1 cellular context compared by ENCODE assay signal in genomic region chr5:141960018-141960417, GRCh38.
TF ChIP-seq lines count a peak whose summit lies in the region.

No MANE protein-coding gene starts in this region.

TF ChIP-seq in K562, 482 proteins besides CTCF, POLR2A, EP300 and RAD21:
- TF ChIP-seq, protein P1, sequence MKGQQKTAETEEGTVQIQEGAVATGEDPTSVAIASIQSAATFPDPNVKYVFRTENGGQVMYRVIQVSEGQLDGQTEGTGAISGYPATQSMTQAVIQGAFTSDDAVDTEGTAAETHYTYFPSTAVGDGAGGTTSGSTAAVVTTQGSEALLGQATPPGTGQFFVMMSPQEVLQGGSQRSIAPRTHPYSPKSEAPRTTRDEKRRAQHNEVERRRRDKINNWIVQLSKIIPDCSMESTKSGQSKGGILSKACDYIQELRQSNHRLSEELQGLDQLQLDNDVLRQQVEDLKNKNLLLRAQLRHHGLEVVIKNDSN (CRISPR knock-in tag; IDR thresholded peaks at IDR 0.05) = peak; percentile 70
- TF ChIP-seq TCF7L2 (IDR thresholded peaks at IDR 0.05; ENCODE audit: low read depth, low read length) (no peak), HDAC1 (IDR thresholded peaks at IDR 0.05) (no peak), PYGO2 (tag; IDR thresholded peaks at IDR 0.05) (no peak), ILK (tag; IDR thresholded peaks at IDR 0.05; ENCODE audit: borderline replicate concordance, low read depth) (no peak), ZEB2 (IDR thresholded peaks at IDR 0.05) (no peak), MTF1 (CRISPR knock-in tag; IDR thresholded peaks at IDR 0.05; ENCODE audit: borderline replicate concordance) (no peak), NR2C2 (CRISPR knock-in tag; IDR thresholded peaks at IDR 0.05) (no peak), NR2C2 (tag; IDR thresholded peaks at IDR 0.05) (no peak), ZNF75A (CRISPR knock-in tag; IDR thresholded peaks at IDR 0.05) (no peak), CREM (IDR thresholded peaks at IDR 0.05; ENCODE audit: low read depth) (no peak)
- TF ChIP-seq, protein P2, sequence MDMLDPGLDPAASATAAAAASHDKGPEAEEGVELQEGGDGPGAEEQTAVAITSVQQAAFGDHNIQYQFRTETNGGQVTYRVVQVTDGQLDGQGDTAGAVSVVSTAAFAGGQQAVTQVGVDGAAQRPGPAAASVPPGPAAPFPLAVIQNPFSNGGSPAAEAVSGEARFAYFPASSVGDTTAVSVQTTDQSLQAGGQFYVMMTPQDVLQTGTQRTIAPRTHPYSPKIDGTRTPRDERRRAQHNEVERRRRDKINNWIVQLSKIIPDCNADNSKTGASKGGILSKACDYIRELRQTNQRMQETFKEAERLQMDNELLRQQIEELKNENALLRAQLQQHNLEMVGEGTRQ (CRISPR knock-in tag; IDR thresholded peaks at IDR 0.05) = peak; percentile 72
- TF ChIP-seq, protein P3, sequence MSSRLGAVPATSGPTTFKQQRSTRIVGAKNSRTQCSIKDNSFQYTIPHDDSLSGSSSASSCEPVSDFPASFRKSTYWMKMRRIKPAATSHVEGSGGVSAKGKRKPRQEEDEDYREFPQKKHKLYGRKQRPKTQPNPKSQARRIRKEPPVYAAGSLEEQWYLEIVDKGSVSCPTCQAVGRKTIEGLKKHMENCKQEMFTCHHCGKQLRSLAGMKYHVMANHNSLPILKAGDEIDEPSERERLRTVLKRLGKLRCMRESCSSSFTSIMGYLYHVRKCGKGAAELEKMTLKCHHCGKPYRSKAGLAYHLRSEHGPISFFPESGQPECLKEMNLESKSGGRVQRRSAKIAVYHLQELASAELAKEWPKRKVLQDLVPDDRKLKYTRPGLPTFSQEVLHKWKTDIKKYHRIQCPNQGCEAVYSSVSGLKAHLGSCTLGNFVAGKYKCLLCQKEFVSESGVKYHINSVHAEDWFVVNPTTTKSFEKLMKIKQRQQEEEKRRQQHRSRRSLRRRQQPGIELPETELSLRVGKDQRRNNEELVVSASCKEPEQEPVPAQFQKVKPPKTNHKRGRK (tag; IDR thresholded peaks at IDR 0.05) = no peak
- TF ChIP-seq, protein P4, sequence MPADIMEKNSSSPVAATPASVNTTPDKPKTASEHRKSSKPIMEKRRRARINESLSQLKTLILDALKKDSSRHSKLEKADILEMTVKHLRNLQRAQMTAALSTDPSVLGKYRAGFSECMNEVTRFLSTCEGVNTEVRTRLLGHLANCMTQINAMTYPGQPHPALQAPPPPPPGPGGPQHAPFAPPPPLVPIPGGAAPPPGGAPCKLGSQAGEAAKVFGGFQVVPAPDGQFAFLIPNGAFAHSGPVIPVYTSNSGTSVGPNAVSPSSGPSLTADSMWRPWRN (IDR thresholded peaks at IDR 0.05; ENCODE audit: low read depth) = no peak
